1 cellular context compared by ENCODE assay signal in the genomic region with DNA sequence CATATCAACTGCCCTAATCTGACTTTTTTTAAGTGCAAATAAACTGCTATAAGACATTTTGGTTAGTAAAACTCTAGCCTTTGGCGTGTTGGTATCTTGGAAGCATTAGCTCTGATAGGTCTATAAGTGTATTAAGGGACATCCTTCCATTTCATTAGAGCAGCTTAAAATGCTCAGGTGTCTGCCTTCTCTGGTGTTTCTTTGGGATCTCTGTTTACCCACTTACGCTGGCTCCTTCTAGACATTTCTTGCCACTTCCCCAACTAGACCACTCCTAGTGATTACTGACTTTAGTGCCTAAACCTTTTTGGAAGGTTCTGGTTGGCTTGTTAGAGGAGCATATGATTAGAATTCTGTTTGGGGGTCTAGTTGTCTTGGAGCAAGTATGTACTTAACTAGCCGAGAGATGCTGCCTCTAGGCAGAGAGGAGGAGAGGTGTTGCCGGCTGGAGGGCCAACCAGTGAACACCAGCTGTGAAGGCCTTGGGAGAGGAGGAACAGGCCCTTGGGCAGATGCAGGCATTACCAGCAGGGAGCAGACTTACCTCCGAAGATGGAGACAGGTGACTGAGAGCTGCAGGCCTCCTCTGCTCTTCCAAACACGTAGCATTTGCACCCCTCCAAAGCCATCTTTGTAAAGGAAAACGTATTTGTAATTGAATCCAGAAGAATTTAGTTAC.
TF ChIP-seq lines count a peak whose summit lies in the region.

No MANE protein-coding gene starts in this region.

TF ChIP-seq in K562, 482 proteins besides CTCF, POLR2A, EP300 and RAD21 (continued from another document):
- TF ChIP-seq, protein P1, sequence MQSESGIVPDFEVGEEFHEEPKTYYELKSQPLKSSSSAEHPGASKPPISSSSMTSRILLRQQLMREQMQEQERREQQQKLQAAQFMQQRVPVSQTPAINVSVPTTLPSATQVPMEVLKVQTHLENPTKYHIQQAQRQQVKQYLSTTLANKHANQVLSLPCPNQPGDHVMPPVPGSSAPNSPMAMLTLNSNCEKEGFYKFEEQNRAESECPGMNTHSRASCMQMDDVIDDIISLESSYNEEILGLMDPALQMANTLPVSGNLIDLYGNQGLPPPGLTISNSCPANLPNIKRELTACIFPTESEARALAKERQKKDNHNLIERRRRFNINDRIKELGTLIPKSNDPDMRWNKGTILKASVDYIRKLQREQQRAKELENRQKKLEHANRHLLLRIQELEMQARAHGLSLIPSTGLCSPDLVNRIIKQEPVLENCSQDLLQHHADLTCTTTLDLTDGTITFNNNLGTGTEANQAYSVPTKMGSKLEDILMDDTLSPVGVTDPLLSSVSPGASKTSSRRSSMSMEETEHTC (IDR thresholded peaks at IDR 0.05), result no peak
- TF ChIP-seq PCBP1 (IDR thresholded peaks at IDR 0.05; ENCODE audit: low read depth, low read length, poor library complexity, severe bottlenecking) (no peak), CREB3L1 (IDR thresholded peaks at IDR 0.05; ENCODE audit: borderline replicate concordance, low read depth) (no peak), ETS1 (conservative IDR thresholded peaks at IDR 0.05; ENCODE audit: control insufficient read depth, low read depth, low read length) (no peak)
